ENCODE assay signal across 14 cellular contexts in the genomic region with DNA sequence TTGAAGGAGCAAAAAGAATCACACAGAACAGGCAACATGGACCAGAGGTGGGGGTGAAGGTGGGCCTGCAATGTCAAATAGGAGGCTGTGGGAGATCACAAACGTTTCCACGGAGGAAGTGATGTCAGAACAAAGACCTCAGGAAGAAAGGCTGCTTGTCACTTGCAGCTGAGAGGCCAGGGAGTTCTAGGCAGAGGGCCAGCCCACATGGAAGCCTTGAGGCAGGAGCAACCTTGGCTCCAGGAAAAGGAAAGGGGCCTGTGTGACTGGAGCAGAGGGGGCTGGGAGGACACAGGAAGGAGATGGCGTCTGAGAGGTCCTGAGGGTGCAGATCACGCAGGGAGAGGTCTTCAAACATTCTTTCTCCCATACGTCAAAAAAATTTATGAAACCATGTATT. TPM values are rescaled to one million over a fixed set of nuclear protein-coding genes. Genes with fewer than 3 reads are reported as not detected.
DNase-seq lines count a peak whose midpoint lies in the region; ATAC-seq, FAIRE-seq and TF ChIP-seq lines count a peak whose summit lies in the region.
"Had no signal": no experiment of that assay in that cellular context is flagged by ENCODE, and none has a peak within 500 bp of the region (broad histone marks: within the 10 kb centered on the region; RNA-seq: fewer than 3 reads in every experiment).

No MANE protein-coding gene starts in this region.

- FAIRE-seq in astrocyte (lab: Jason Lieb, UNC) = no peak
- FAIRE-seq: H1 had no signal

- 26 to 50% methylated on average over 5 of the region's 5 CpGs for WGBS in lung, 2 donors
- 69 to 74% methylated on average over 5 of the region's 5 CpGs for WGBS in thyroid gland, 2 donors

- no peaks in the 10 kb centered on the region for H3K9me3 ChIP-seq in astrocyte (ENCODE audit: insufficient read depth, low read depth, low read length)
- H3K9me3 ChIP-seq in lung (ENCODE audit: control insufficient read depth in 2 of 2, insufficient read depth in 1 of 2, low read length in 1 of 2) = peaks cover 0 to 27% of the 10 kb centered on the region in 2 donors
- no peaks in the 10 kb centered on the region for H3K9me3 ChIP-seq in thyroid gland

- no peaks in the 10 kb centered on the region for H4K20me1 ChIP-seq in astrocyte (ENCODE audit: insufficient read depth, low read length)

- TF ChIP-seq CTCF in astrocyte (IDR thresholded peaks at IDR 0.05; ENCODE audit: insufficient read depth, low read depth, low read length) (no peak), fibroblast of pulmonary artery (IDR thresholded peaks at IDR 0.05; ENCODE audit: low read length, missing control alignments) (no peak), lung (IDR thresholded peaks at IDR 0.05; ENCODE audit: control extremely low read depth, extremely low read depth) (no peak), thyroid gland (IDR thresholded peaks at IDR 0.05) (no peak)

- intact Hi-C loops in thyroid gland (cut with DNase I) = no loop called here
- intact Hi-C loops in activated CD4-positive, alpha-beta T cell treated with anti-CD3 and anti-CD28 coated beads, Interleukin-2, amount 10 ng/mL, durations not matched to agents 24 days and 14 days (cut with micrococcal nuclease) = no loop called here

- no peaks in the 10 kb centered on the region for H3K79me2 ChIP-seq in astrocyte (ENCODE audit: insufficient read depth, low read length)

- no peaks in the 10 kb centered on the region for H3K4me1 ChIP-seq in astrocyte (ENCODE audit: insufficient read depth, low read length)
- H3K4me1 ChIP-seq in lung (ENCODE audit: control insufficient read depth in 2 of 2, insufficient read depth in 2 of 2, low read length in 2 of 2) = peaks cover 2 to 4% of the 10 kb centered on the region in 2 donors
- no peaks in the 10 kb centered on the region for H3K4me1 ChIP-seq in thyroid gland

- ATAC-seq in lung (ENCODE audit: insufficient read depth, low FRiP score) = no peak
- no peak for ATAC-seq in activated CD8-positive, alpha-beta memory T cell treated with anti-CD3 and anti-CD28 coated beads, Interleukin-2, amount 10 ng/mL, durations not matched to agents 7 days and 5 days
- ATAC-seq: natural killer cell treated with Interleukin-12 subunit alpha and Interleukin-12 subunit beta and Interleukin-15 and Interleukin-18, amount 100 ng/mL, for 72 hours had no signal

- no peak for TF ChIP-seq POLR2A in thyroid gland (IDR thresholded peaks at IDR 0.05)

- no peak overlapping the region for H3K4me3 Mint-ChIP-seq in astrocyte (ENCODE audit: unreplicated experiment)
- no peak overlapping the region for H3K4me3 Mint-ChIP-seq in activated CD8-positive, alpha-beta memory T cell treated with anti-CD3 and anti-CD28 coated beads, Interleukin-2, amount 10 ng/mL, durations not matched to agents 7 days and 5 days
- no peak overlapping the region for H3K4me3 Mint-ChIP-seq in activated CD4-positive, alpha-beta T cell treated with anti-CD3 and anti-CD28 coated beads, Interleukin-2, amount 10 ng/mL, durations not matched to agents 24 days and 14 days
- H3K4me3 Mint-ChIP-seq: activated CD4-positive, alpha-beta memory T cell treated with anti-CD3 and anti-CD28 coated beads, Interleukin-2, amount 10 ng/mL, durations not matched to agents 7 days and 5 days; activated naive CD4-positive, alpha-beta T cell treated with anti-CD3 and anti-CD28 coated beads for 36 hours; natural killer cell treated with Interleukin-12 subunit alpha and Interleukin-12 subunit beta and Interleukin-15 and Interleukin-18, amount 100 ng/mL, for 72 hours had no signal

- peaks cover 25% of the 10 kb centered on the region for H3K36me3 ChIP-seq in astrocyte (ENCODE audit: insufficient read depth, low read length)
- H3K36me3 ChIP-seq in lung (ENCODE audit: control insufficient read depth in 2 of 2, insufficient read depth in 2 of 2, low read length in 2 of 2) = peaks cover 30 to 49% of the 10 kb centered on the region in 2 donors
- H3K36me3 ChIP-seq in thyroid gland = peaks cover 13 to 32% of the 10 kb centered on the region in 2 donors

- peaks cover 59% of the 10 kb centered on the region for H3K36me3 Mint-ChIP-seq in astrocyte (ENCODE audit: low read depth, unreplicated experiment)
- peaks cover 94% of the 10 kb centered on the region for H3K36me3 Mint-ChIP-seq in activated CD8-positive, alpha-beta memory T cell treated with anti-CD3 and anti-CD28 coated beads, Interleukin-2, amount 10 ng/mL, durations not matched to agents 7 days and 5 days
- peaks cover 94% of the 10 kb centered on the region for H3K36me3 Mint-ChIP-seq in activated CD4-positive, alpha-beta T cell treated with anti-CD3 and anti-CD28 coated beads, Interleukin-2, amount 10 ng/mL, durations not matched to agents 24 days and 14 days (ENCODE audit: low read depth)

- H3K9me3 Mint-ChIP-seq in astrocyte (ENCODE audit: unreplicated experiment) = peaks cover 2% of the 10 kb centered on the region
- peaks cover 17% of the 10 kb centered on the region for H3K9me3 Mint-ChIP-seq in activated CD8-positive, alpha-beta memory T cell treated with anti-CD3 and anti-CD28 coated beads, Interleukin-2, amount 10 ng/mL, durations not matched to agents 7 days and 5 days (ENCODE audit: low read depth)
- peaks cover 46% of the 10 kb centered on the region for H3K9me3 Mint-ChIP-seq in activated CD4-positive, alpha-beta T cell treated with anti-CD3 and anti-CD28 coated beads, Interleukin-2, amount 10 ng/mL, durations not matched to agents 24 days and 14 days
- H3K9me3 Mint-ChIP-seq: natural killer cell treated with Interleukin-12 subunit alpha and Interleukin-12 subunit beta and Interleukin-15 and Interleukin-18, amount 100 ng/mL, for 72 hours had no signal

- no peaks in the 10 kb centered on the region for H3K4me1 Mint-ChIP-seq in astrocyte (ENCODE audit: low read depth, unreplicated experiment)
- no peaks in the 10 kb centered on the region for H3K4me1 Mint-ChIP-seq in activated CD8-positive, alpha-beta memory T cell treated with anti-CD3 and anti-CD28 coated beads, Interleukin-2, amount 10 ng/mL, durations not matched to agents 7 days and 5 days
- peaks cover 2% of the 10 kb centered on the region for H3K4me1 Mint-ChIP-seq in activated CD4-positive, alpha-beta T cell treated with anti-CD3 and anti-CD28 coated beads, Interleukin-2, amount 10 ng/mL, durations not matched to agents 24 days and 14 days
- H3K4me1 Mint-ChIP-seq: activated CD4-positive, alpha-beta memory T cell treated with anti-CD3 and anti-CD28 coated beads, Interleukin-2, amount 10 ng/mL, durations not matched to agents 7 days and 5 days had no signal

- peak overlapping the region; percentile 4 for H3K27ac ChIP-seq in astrocyte (ENCODE audit: low read depth, low read length)
- peak overlapping the region; percentile 59 to 72 for H3K27ac ChIP-seq in lung (ENCODE audit: low read depth in 1 of 2, low read length in 1 of 2)
- peak overlapping the region in 2 of 3 donors; percentile 32 to 43 for H3K27ac ChIP-seq in thyroid gland

- no peak overlapping the region for H3K4me2 ChIP-seq in astrocyte (ENCODE audit: low read length)

- no peaks in the 10 kb centered on the region for H3K27me3 ChIP-seq in astrocyte (ENCODE audit: insufficient read depth, low read length)
- no peaks in the 10 kb centered on the region for H3K27me3 ChIP-seq in lung (ENCODE audit: control insufficient read depth, insufficient read depth)
- no peaks in the 10 kb centered on the region for H3K27me3 ChIP-seq in thyroid gland

- no peak overlapping the region for H3K9ac ChIP-seq in astrocyte (ENCODE audit: low read length)

- DNase-seq in astrocyte (ENCODE audit: low read depth) (no peak), fibroblast of pulmonary artery (ENCODE audit: low read depth) (peak; percentile 70), lung (ENCODE audit: low spot score) (no peak), thyroid gland (peak; percentile 2 to 14), cerebellar cortex (ENCODE audit: low spot score) (no peak)
- no peak for DNase-seq in activated CD8-positive, alpha-beta memory T cell treated with anti-CD3 and anti-CD28 coated beads, Interleukin-2, amount 10 ng/mL, durations not matched to agents 7 days and 5 days
- no peak for DNase-seq in activated CD4-positive, alpha-beta T cell treated with anti-CD3 and anti-CD28 coated beads, Interleukin-2, amount 10 ng/mL, durations not matched to agents 24 days and 14 days
- DNase-seq: activated CD4-positive, alpha-beta memory T cell treated with anti-CD3 and anti-CD28 coated beads, Interleukin-2, amount 10 ng/mL, durations not matched to agents 7 days and 5 days; activated naive CD4-positive, alpha-beta T cell treated with anti-CD3 and anti-CD28 coated beads for 36 hours; effector CD8-positive, alpha-beta T cell; NCI-H1694 treated with DMSO at 0.1 percent for 48 hours; stimulated activated naive CD4-positive, alpha-beta T cell treated with Interleukin-2 at 50 U/mL for 16 hours had no signal

- H2AFZ ChIP-seq in astrocyte (ENCODE audit: low read depth, low read length) = no peak overlapping the region

- CTCF ChIA-PET in activated CD8-positive, alpha-beta memory T cell treated with anti-CD3 and anti-CD28 coated beads, Interleukin-2, amount 10 ng/mL, durations not matched to agents 7 days and 5 days (lab: Charles Lee) = no interaction called here

- H3K27me3 Mint-ChIP-seq in astrocyte (ENCODE audit: low read depth, unreplicated experiment) = no peaks in the 10 kb centered on the region
- H3K27me3 Mint-ChIP-seq in activated CD8-positive, alpha-beta memory T cell treated with anti-CD3 and anti-CD28 coated beads, Interleukin-2, amount 10 ng/mL, durations not matched to agents 7 days and 5 days = no peaks in the 10 kb centered on the region
- H3K27me3 Mint-ChIP-seq in activated CD4-positive, alpha-beta T cell treated with anti-CD3 and anti-CD28 coated beads, Interleukin-2, amount 10 ng/mL, durations not matched to agents 24 days and 14 days = no peaks in the 10 kb centered on the region
- H3K27me3 Mint-ChIP-seq: activated CD4-positive, alpha-beta memory T cell treated with anti-CD3 and anti-CD28 coated beads, Interleukin-2, amount 10 ng/mL, durations not matched to agents 7 days and 5 days; natural killer cell treated with Interleukin-12 subunit alpha and Interleukin-12 subunit beta and Interleukin-15 and Interleukin-18, amount 100 ng/mL, for 72 hours had no signal

- H3K4me3 ChIP-seq in astrocyte (ENCODE audit: insufficient read depth, low read depth, low read length) (no peak overlapping the region), fibroblast of pulmonary artery (replicated peaks; ENCODE audit: low read depth, low read length) (no peak overlapping the region), lung (no peak overlapping the region), thyroid gland (replicated peaks in 1 of 3) (no peak overlapping the region)

- peak overlapping the region; percentile 34 for H3K27ac Mint-ChIP-seq in astrocyte (ENCODE audit: unreplicated experiment)
- H3K27ac Mint-ChIP-seq in activated CD8-positive, alpha-beta memory T cell treated with anti-CD3 and anti-CD28 coated beads, Interleukin-2, amount 10 ng/mL, durations not matched to agents 7 days and 5 days = no peak overlapping the region
- no peak overlapping the region for H3K27ac Mint-ChIP-seq in activated CD4-positive, alpha-beta T cell treated with anti-CD3 and anti-CD28 coated beads, Interleukin-2, amount 10 ng/mL, durations not matched to agents 24 days and 14 days
- H3K27ac Mint-ChIP-seq: activated CD4-positive, alpha-beta memory T cell treated with anti-CD3 and anti-CD28 coated beads, Interleukin-2, amount 10 ng/mL, durations not matched to agents 7 days and 5 days; activated naive CD4-positive, alpha-beta T cell treated with anti-CD3 and anti-CD28 coated beads for 36 hours had no signal

RNA-seq across cellular contexts. Expression of gene ZNF160, which starts 16.3 kb away (rescaled TPM):
- 30.2 and 31.3 TPM in 2 replicates for total RNA-seq in astrocyte
- total RNA-seq in lung = 10 to 100 TPM; 26.8 to 86.9 TPM
- polyA plus RNA-seq in lung = 10 to 100 TPM; 16.7 to 17.9 TPM
- total RNA-seq in thyroid gland = 100 to 1,000 TPM in 1 of 4 donors, 10 to 100 TPM in 3; 61.0 to 109 (median 81.4) TPM
- total RNA-seq in activated CD8-positive, alpha-beta memory T cell treated with anti-CD3 and anti-CD28 coated beads, Interleukin-2, amount 10 ng/mL, durations not matched to agents 7 days and 5 days = 10 to 100 TPM; 27.4 to 35.7 TPM
- total RNA-seq in activated CD4-positive, alpha-beta T cell treated with anti-CD3 and anti-CD28 coated beads, Interleukin-2, amount 10 ng/mL, durations not matched to agents 24 days and 14 days = 30.6 and 37.5 TPM in 2 replicates

RNA-seq across cellular contexts. Expression of gene ERVV-2, which starts 42.4 kb away (rescaled TPM):
- total RNA-seq in astrocyte (0.17 TPM in 1 of 2 replicates, not detected in the other), lung (not detected), thyroid gland (under 1 TPM in 1 of 4 donors, not detected in 3; 0.40 TPM)
- polyA plus RNA-seq in lung = not detected
- total RNA-seq in activated CD8-positive, alpha-beta memory T cell treated with anti-CD3 and anti-CD28 coated beads, Interleukin-2, amount 10 ng/mL, durations not matched to agents 7 days and 5 days = not detected
- not detected in 2 replicates for total RNA-seq in activated CD4-positive, alpha-beta T cell treated with anti-CD3 and anti-CD28 coated beads, Interleukin-2, amount 10 ng/mL, durations not matched to agents 24 days and 14 days
- total RNA-seq: activated CD4-positive, alpha-beta memory T cell treated with anti-CD3 and anti-CD28 coated beads, Interleukin-2, amount 10 ng/mL, durations not matched to agents 7 days and 5 days; activated naive CD4-positive, alpha-beta T cell treated with anti-CD3 and anti-CD28 coated beads for 36 hours; H1; natural killer cell treated with Interleukin-12 subunit alpha and Interleukin-12 subunit beta and Interleukin-15 and Interleukin-18, amount 100 ng/mL, for 72 hours had no signal

RNA-seq across cellular contexts. Expression of gene ZNF415, which starts 45.8 kb away (rescaled TPM):
- 8.7 TPM in 2 replicates for total RNA-seq in astrocyte
- total RNA-seq in lung = 10 to 100 TPM in 1 of 2 donors, 1 to 10 TPM in 1; 4.5 to 16.6 TPM
- 1 to 10 TPM; 3.1 to 3.3 TPM for polyA plus RNA-seq in lung
- 10 to 100 TPM; 14.5 to 37.6 (median 18.9) TPM for total RNA-seq in thyroid gland
- under 1 TPM; 0.35 to 0.61 TPM for total RNA-seq in activated CD8-positive, alpha-beta memory T cell treated with anti-CD3 and anti-CD28 coated beads, Interleukin-2, amount 10 ng/mL, durations not matched to agents 7 days and 5 days
- 0.51 and 0.78 TPM in 2 replicates for total RNA-seq in activated CD4-positive, alpha-beta T cell treated with anti-CD3 and anti-CD28 coated beads, Interleukin-2, amount 10 ng/mL, durations not matched to agents 24 days and 14 days

Comparison
In these comparisons a context has a peak if more than half of its experiments do, and no peak if none do; other contexts are left out.
1. DNase-seq: peak in fibroblast of pulmonary artery (single experiment) and thyroid gland (2 of 2); none in astrocyte (single experiment), lung (single experiment), activated CD8-positive, alpha-beta memory T cell treated with anti-CD3 and anti-CD28 coated beads, Interleukin-2, amount 10 ng/mL, durations not matched to agents 7 days and 5 days (single experiment), activated CD4-positive, alpha-beta T cell treated with anti-CD3 and anti-CD28 coated beads, Interleukin-2, amount 10 ng/mL, durations not matched to agents 24 days and 14 days (single experiment) and cerebellar cortex (single experiment).
2. H3K27ac ChIP-seq: peak in every context shown above with its lines; median percentile 66 in lung; 38 in thyroid gland; 4 in astrocyte.